In the genomic region with DNA sequence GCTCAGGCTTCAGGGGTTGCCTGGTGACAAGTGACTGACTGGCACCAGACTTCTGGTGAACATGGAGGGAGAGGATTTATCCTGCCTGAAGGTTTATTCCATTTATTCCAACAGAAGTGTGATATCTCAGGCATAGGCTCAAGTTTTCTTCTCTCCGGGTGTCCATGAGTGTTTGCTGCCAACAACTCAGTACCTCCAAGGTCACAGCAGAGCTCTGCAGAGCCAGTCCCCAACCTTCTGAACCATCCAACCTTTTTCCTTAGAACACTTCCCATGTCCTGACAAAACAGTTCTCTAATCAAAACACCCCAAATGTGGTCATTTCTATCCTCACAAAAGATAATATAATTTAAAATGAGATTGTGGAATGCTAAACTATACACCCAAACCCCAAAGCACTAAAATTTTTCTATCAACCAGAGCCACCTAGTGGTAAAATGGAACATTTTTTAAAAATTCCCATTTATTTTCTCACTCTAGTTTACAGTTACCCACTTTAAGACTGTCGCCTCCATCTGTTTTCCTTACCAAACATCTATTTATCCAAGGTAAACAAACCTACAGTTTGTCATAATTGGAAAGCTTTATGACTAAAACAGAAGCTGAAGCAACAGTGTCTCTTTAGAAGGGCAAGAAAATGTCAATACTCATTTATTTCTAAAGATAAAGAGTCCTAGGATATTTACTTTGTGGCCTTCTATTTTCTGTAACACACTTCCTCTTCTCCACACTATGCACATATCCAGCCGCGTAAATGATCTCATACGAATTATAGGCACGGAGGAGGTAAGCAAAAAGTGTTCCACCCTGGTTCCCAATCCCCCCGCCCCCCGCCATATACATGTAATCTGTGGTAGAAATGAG, we compare ENCODE assay signal across 8 cellular contexts. TPM values are rescaled to one million over a fixed set of nuclear protein-coding genes. Genes with fewer than 3 reads are reported as not detected.
DNase-seq lines count a peak whose midpoint lies in the region; ATAC-seq and TF ChIP-seq lines count a peak whose summit lies in the region.

No MANE protein-coding gene starts in this region.

- H3K4me1 ChIP-seq in PC-3 (ENCODE audit: insufficient read depth, low read length) (no peaks in the 10 kb centered on the region), esophagus muscularis mucosa (peaks cover 0 to 13% (median 8%) of the 10 kb centered on the region in 4 donors), parathyroid adenoma (no peaks in the 10 kb centered on the region)

- no peaks in the 10 kb centered on the region for H3F3A ChIP-seq in PC-3 (ENCODE audit: low read length, unreplicated experiment)

- H2AFZ ChIP-seq in PC-3 (ENCODE audit: low read length) (no peak overlapping the region), parathyroid adenoma (no peak overlapping the region)

- H3K36me3 ChIP-seq in PC-3 (ENCODE audit: low read depth, low read length) (no peaks in the 10 kb centered on the region; the same call in 1 of the 2 replicates), esophagus muscularis mucosa (no peaks in the 10 kb centered on the region), parathyroid adenoma (ENCODE audit: control insufficient read depth, insufficient read depth, low read length) (no peaks in the 10 kb centered on the region)

- no peak for TF ChIP-seq POLR2A in esophagus muscularis mucosa (IDR thresholded peaks at IDR 0.05; ENCODE audit: low read depth)

- H3K4me2 ChIP-seq in PC-3 (ENCODE audit: low read length) (0 out of 2 replicates have a peak overlapping the region, but pooled peaks have one; percentile 2), parathyroid adenoma (ENCODE audit: low read length) (no peak overlapping the region)

- H4K20me1 ChIP-seq in PC-3 (ENCODE audit: low read length): no peaks in the 10 kb centered on the region

- H3K9me3 ChIP-seq in PC-3 (ENCODE audit: low read length) (no peaks in the 10 kb centered on the region), esophagus muscularis mucosa (no peaks in the 10 kb centered on the region), parathyroid adenoma (ENCODE audit: control insufficient read depth, low read length) (no peaks in the 10 kb centered on the region)

- H3K27ac ChIP-seq in PC-3 (ENCODE audit: low read length) (no peak overlapping the region), esophagus muscularis mucosa (replicated peaks in 1 of 4) (no peak overlapping the region), parathyroid adenoma (no peak overlapping the region)

- H3K9me2 ChIP-seq in PC-3 (replicated peaks; ENCODE audit: low read length): no peaks in the 10 kb centered on the region

- peak; percentile 44 for TF ChIP-seq CTCF in AG09309 (IDR thresholded peaks at IDR 0.05; ENCODE audit: control insufficient read depth, insufficient read depth, low read depth, low read length, missing control alignments)
- TF ChIP-seq CTCF in GM12875 (IDR thresholded peaks at IDR 0.05; ENCODE audit: borderline replicate concordance, insufficient read depth, low read depth, low read length): peak; percentile 25; the same call in 1 of the 2 replicates
- TF ChIP-seq CTCF in PC-3 (conservative IDR thresholded peaks at IDR 0.05; ENCODE audit: low read depth, low read length): peak; percentile 71
- TF ChIP-seq CTCF in esophagus muscularis mucosa (IDR thresholded peaks at IDR 0.05): peak; percentile 57 to 64 (median 57)
- TF ChIP-seq CTCF in parathyroid adenoma (IDR thresholded peaks at IDR 0.05): peak; percentile 49

- POLR2A ChIA-PET in PC-3 (lab: Charles Lee; ENCODE audit: unreplicated experiment): no interaction called here

- intact Hi-C loops in PC-3 (cut with micrococcal nuclease) (loop anchor here (1.0 to 2.0 kb wide), 4 partner anchors 95 to 186 kb away; partner anchors contain the start of gene FBXW7), esophagus muscularis mucosa (cut with DNase I) (loop anchor here (1.0 to 5.0 kb wide), 2 partner anchors 140 to 183 kb away; no protein-coding TSS in a partner anchor)

- H3K4me3 ChIP-seq in AG09309 (ENCODE audit: control insufficient read depth, low read depth, low read length) (no peak overlapping the region), GM12875 (ENCODE audit: low read depth, low read length) (no peak overlapping the region), PC-3 (ENCODE audit: low read length) (no peak overlapping the region), esophagus muscularis mucosa (no peak overlapping the region), parathyroid adenoma (ENCODE audit: low read depth, low read length) (no peak overlapping the region)

- DNase-seq in AG09309 (ENCODE audit: low read depth): no peak
- peak; percentile 61 for DNase-seq in PC-3
- no peak for DNase-seq in esophagus muscularis mucosa (ENCODE audit: extremely low spot score)
- DNase-seq in mesenteric fat pad (ENCODE audit: low spot score): no peak

- H3K27me3 ChIP-seq in PC-3 (ENCODE audit: low read length) (no peaks in the 10 kb centered on the region), esophagus muscularis mucosa (no peaks in the 10 kb centered on the region), parathyroid adenoma (ENCODE audit: control insufficient read depth, insufficient read depth, low read length) (no peaks in the 10 kb centered on the region)

- ATAC-seq in PC-3: peak; percentile 90
- no peak for ATAC-seq in HG03354 (IDR thresholded peaks at IDR 0.05; ENCODE audit: poor library complexity, severe bottlenecking, unreplicated experiment)
- ATAC-seq in HG02678 (IDR thresholded peaks at IDR 0.05; ENCODE audit: unreplicated experiment): no peak

- H3K9ac ChIP-seq in PC-3 (ENCODE audit: low read length) (no peak overlapping the region), parathyroid adenoma (no peak overlapping the region)

- WGBS in esophagus muscularis mucosa: 54% methylated on average over 8 of the region's 8 CpGs

- TF ChIP-seq EP300 in esophagus muscularis mucosa (IDR thresholded peaks at IDR 0.05): no peak

- CTCF ChIA-PET in PC-3 (lab: Charles Lee): interaction anchor here (0.6 to 0.8 kb wide), 3 partner anchors 79 to 91 kb away, joined by 3 to 7 read pairs (median 6); no protein-coding TSS in a partner anchor

- H3K79me2 ChIP-seq in PC-3 (ENCODE audit: low read length): no peaks in the 10 kb centered on the region
- H3K79me2 ChIP-seq in parathyroid adenoma: no peaks in the 10 kb centered on the region

- BruUV-seq in PC-3 (replicated peaks; lab: Mats Ljungman, UMichigan): no TSS peak

RNA-seq across cellular contexts. Expression of gene TMEM154, which starts 39.5 kb away (rescaled TPM):
- total RNA-seq in PC-3 (2014; rRNA removed) (3.6 and 8.1 TPM in 2 replicates), esophagus muscularis mucosa (1 to 10 TPM; 1.1 to 2.9 (median 2.3) TPM), mesenteric fat pad (7.2 TPM)
